In genomic region chr18:58254873-58255511, GRCh38 we compare ENCODE assay signal across 12 cellular contexts.
DNase-seq lines count a peak whose midpoint lies in the region; ATAC-seq and TF ChIP-seq lines count a peak whose summit lies in the region.
"Had no signal": no experiment of that assay in that cellular context is flagged by ENCODE, and none has a peak within 500 bp of the region (broad histone marks: within the 10 kb centered on the region; RNA-seq: fewer than 3 reads in every experiment).

No MANE protein-coding gene starts in this region.

- ATAC-seq in HG02678 (IDR thresholded peaks at IDR 0.05; ENCODE audit: unreplicated experiment): no peak
- ATAC-seq: activated CD4-positive, alpha-beta T cell treated with anti-CD3 and anti-CD28 coated beads for 36 hours; stimulated activated naive CD8-positive, alpha-beta T cell treated with anti-CD3 and anti-CD28 coated beads, Interleukin-15, Interleukin-2, amounts not matched to agents 100 U/mL and 50 U/mL, for 24 hours had no signal

- H3K36me3 ChIP-seq in SJCRH30: no peaks in the 10 kb centered on the region
- no peaks in the 10 kb centered on the region for H3K36me3 ChIP-seq in right atrium auricular region

- H3K36me3 Mint-ChIP-seq in osteocyte (ENCODE audit: unreplicated experiment): peaks cover 7% of the 10 kb centered on the region

- DNase-seq in ELF-1 (ENCODE audit: low read depth, low spot score) (peak; percentile 80), SJCRH30 (peak; percentile 84 to 88), right atrium auricular region (ENCODE audit: low spot score) (peak; percentile 60), osteocyte (ENCODE audit: extremely low spot score, unreplicated experiment) (no peak), SHP77 (lab: John Stamatoyannopoulos, UW) (no peak), 8988T (no peak)
- no peak for DNase-seq in stimulated activated CD8-positive, alpha-beta memory T cell treated with anti-CD3 and anti-CD28 coated beads, Interleukin-4, amount 100 ng/mL, for 48 hours
- DNase-seq: activated CD4-positive, alpha-beta T cell treated with anti-CD3 and anti-CD28 coated beads for 36 hours; activated effector memory CD4-positive, alpha-beta T cell treated with Interleukin-2 at 50 U/mL for 16 hours; HCEC 1CT; stimulated activated naive CD8-positive, alpha-beta T cell treated with anti-CD3 and anti-CD28 coated beads, Interleukin-15, Interleukin-2, amounts not matched to agents 100 U/mL and 50 U/mL, for 24 hours had no signal

- H3K4me1 Mint-ChIP-seq in osteocyte (ENCODE audit: unreplicated experiment): peaks cover 50% of the 10 kb centered on the region
- H3K4me1 Mint-ChIP-seq: activated CD4-positive, alpha-beta T cell treated with anti-CD3 and anti-CD28 coated beads for 36 hours had no signal

- H3K27ac Mint-ChIP-seq in osteocyte (ENCODE audit: unreplicated experiment): peak overlapping the region; percentile 27
- H3K27ac Mint-ChIP-seq: activated CD4-positive, alpha-beta T cell treated with anti-CD3 and anti-CD28 coated beads for 36 hours had no signal

- peak overlapping the region; percentile 93 for H3K27ac ChIP-seq in SJCRH30
- peak overlapping the region; percentile 79 to 93 for H3K27ac ChIP-seq in right atrium auricular region

- H3K4me3 ChIP-seq in SJCRH30: peak overlapping the region; percentile 65
- peak overlapping the region; percentile 42 to 46 for H3K4me3 ChIP-seq in right atrium auricular region

- H3K4me3 Mint-ChIP-seq in osteocyte (ENCODE audit: unreplicated experiment): no peak overlapping the region
- H3K4me3 Mint-ChIP-seq: activated CD4-positive, alpha-beta T cell treated with anti-CD3 and anti-CD28 coated beads for 36 hours had no signal

- no peak for TF ChIP-seq CTCF in right atrium auricular region (IDR thresholded peaks at IDR 0.05)
- TF ChIP-seq CTCF in osteocyte (IDR thresholded peaks at IDR 0.05): no peak

- peaks cover 7% of the 10 kb centered on the region for H3K4me1 ChIP-seq in SJCRH30
- peaks cover 0 to 1% of the 10 kb centered on the region in 2 donors for H3K4me1 ChIP-seq in right atrium auricular region

- H3K9me3 Mint-ChIP-seq in osteocyte (ENCODE audit: unreplicated experiment): no peaks in the 10 kb centered on the region

- H3K27me3 ChIP-seq in SJCRH30 (no peaks in the 10 kb centered on the region), right atrium auricular region (no peaks in the 10 kb centered on the region)

- H3K9me3 ChIP-seq in SJCRH30 (replicated peaks) (no peaks in the 10 kb centered on the region), right atrium auricular region (no peaks in the 10 kb centered on the region)

- no peaks in the 10 kb centered on the region for H3K27me3 Mint-ChIP-seq in osteocyte (ENCODE audit: unreplicated experiment)
- H3K27me3 Mint-ChIP-seq: activated CD4-positive, alpha-beta T cell treated with anti-CD3 and anti-CD28 coated beads for 36 hours had no signal

Comparison
In these comparisons a context has a peak if more than half of its experiments do, and no peak if none do; other contexts are left out.
1. DNase-seq: peak in ELF-1 (single experiment), SJCRH30 (2 of 2) and right atrium auricular region (single experiment); none in osteocyte (single experiment), SHP77 (0 of 2), stimulated activated CD8-positive, alpha-beta memory T cell treated with anti-CD3 and anti-CD28 coated beads, Interleukin-4, amount 100 ng/mL, for 48 hours (single experiment) and 8988T (single experiment).